In genomic region chr20:57743450-57744095, GRCh38 we compare ENCODE assay signal across 23 cellular contexts. TPM values are rescaled to one million over a fixed set of nuclear protein-coding genes. Genes with fewer than 3 reads are reported as not detected.
DNase-seq lines count a peak whose midpoint lies in the region; ATAC-seq, FAIRE-seq and TF ChIP-seq lines count a peak whose summit lies in the region.
"Had no signal": no experiment of that assay in that cellular context is flagged by ENCODE, and none has a peak within 500 bp of the region (broad histone marks: within the 10 kb centered on the region; RNA-seq: fewer than 3 reads in every experiment).

No MANE protein-coding gene starts in this region.

- WGBS in HepG2 (ENCODE audit: low lambda C conversion rate): 20% methylated on average over 10 of the region's 10 CpGs
- 60% methylated on average over 8 of the region's 10 CpGs for WGBS in right lobe of liver (ENCODE audit: insufficient coverage, low coverage, low lambda C conversion rate, missing lambda C conversion rate)
- no CpG with 5 or more reads among the region's 10 CpGs for WGBS in mesendoderm (ENCODE audit: extremely low coverage, insufficient coverage, low lambda C conversion rate)
- 23 to 55% methylated on average over 6 to 10 of the region's 10 CpGs for WGBS in transverse colon (ENCODE audit: low coverage in 1 of 2), 2 donors

- H3K79me2 ChIP-seq in HepG2 (ENCODE audit: insufficient read depth, low read length) (no peaks in the 10 kb centered on the region), mesendoderm (ENCODE audit: control insufficient read depth, insufficient read depth, low read length) (no peaks in the 10 kb centered on the region)

- H3K4ac ChIP-seq in mesendoderm (ENCODE audit: low read depth, low read length): peak overlapping the region; percentile 18

- H2AFZ ChIP-seq in HepG2 (ENCODE audit: low read length): no peak overlapping the region
- H2AFZ ChIP-seq: PC-9 had no signal

- H3K36me3 ChIP-seq in HepG2 (replicated peaks in 1 of 2; ENCODE audit: control insufficient read depth in 1 of 2, insufficient read depth in 2 of 2, low read length in 2 of 2): no peaks in the 10 kb centered on the region
- H3K36me3 ChIP-seq in right lobe of liver: no peaks in the 10 kb centered on the region
- H3K36me3 ChIP-seq in mesendoderm (ENCODE audit: control insufficient read depth, insufficient read depth, low read length): no peaks in the 10 kb centered on the region
- no peaks in the 10 kb centered on the region for H3K36me3 ChIP-seq in transverse colon
- H3K36me3 ChIP-seq: BLaER1 treated with 17β-estradiol and CSF1 and Interleukin-3, amounts not matched to agents 10 nM and 100 nM had no signal

- H2AK5ac ChIP-seq in mesendoderm (ENCODE audit: low read length): no peak overlapping the region

- FAIRE-seq in HepG2 (lab: Jason Lieb, UNC): no peak
- FAIRE-seq: A204.1, G401.6 had no signal

- no peak for DNase-seq in HepG2 (ENCODE audit: low spot score)
- no peak for DNase-seq in right lobe of liver
- DNase-seq in RKO (ENCODE audit: low spot score): peak; percentile 19
- DNase-seq in mesendoderm: no peak
- peak; percentile 62 for DNase-seq in transverse colon
- no peak for DNase-seq in stimulated activated naive CD8-positive, alpha-beta T cell treated with anti-CD3 and anti-CD28 coated beads, Interleukin-15, Interleukin-2, amounts not matched to agents 100 U/mL and 50 U/mL, for 24 hours
- no peak for DNase-seq in inferior parietal cortex (ENCODE audit: extremely low spot score)
- DNase-seq: CD8-positive, alpha-beta memory T cell; DMS79 treated with DMSO at 0.1 percent for 48 hours; H9; KBM-7; NCI-H1105 treated with DMSO at 0.1 percent for 48 hours; NCI-H1930; NCI-H2171; NCI-H446; NCI-H774; Right ventricle myocardium superior had no signal

- H2BK15ac ChIP-seq in mesendoderm (replicated peaks; ENCODE audit: low read depth): no peak overlapping the region

- H3K56ac ChIP-seq in mesendoderm (ENCODE audit: low read length): no peak overlapping the region

- H3K9me3 ChIP-seq in HepG2 (ENCODE audit: low read length): no peaks in the 10 kb centered on the region
- H3K9me3 ChIP-seq in right lobe of liver: no peaks in the 10 kb centered on the region
- H3K9me3 ChIP-seq in transverse colon: no peaks in the 10 kb centered on the region
- H3K9me3 ChIP-seq: BLaER1 treated with 17β-estradiol and CSF1 and Interleukin-3, amounts not matched to agents 10 nM and 100 nM; SK-N-SH had no signal

- no peak for TF ChIP-seq CTCF in HepG2 (CRISPR knock-in tag; IDR thresholded peaks at IDR 0.05)
- TF ChIP-seq CTCF in right lobe of liver (IDR thresholded peaks at IDR 0.05): no peak
- no peak for TF ChIP-seq CTCF in transverse colon (IDR thresholded peaks at IDR 0.05)

- H3K4me1 ChIP-seq in HepG2 (ENCODE audit: insufficient read depth, low read length) (no peaks in the 10 kb centered on the region), right lobe of liver (no peaks in the 10 kb centered on the region), mesendoderm (ENCODE audit: control insufficient read depth, low read depth, low read length) (no peaks in the 10 kb centered on the region), transverse colon (peaks cover 3 to 9% (median 7%) of the 10 kb centered on the region in 4 donors)

- H3K18ac ChIP-seq in mesendoderm (ENCODE audit: low read length): no peak overlapping the region

- in situ Hi-C loops in HepG2 (cut with HindIII; ENCODE audit: extremely low pct_ligation_motif_present, low pct_unique_long_range_greater_than_20kb): no loop called here
- in situ Hi-C loops in transverse colon (cut with MboI; ENCODE audit: low pct_ligation_motif_present in 1 of 4, low pct_unique_long_range_greater_than_20kb in 1 of 4, low sequenced_read_pairs in 3 of 4): no loop called here

- H3K23ac ChIP-seq in mesendoderm (ENCODE audit: low read length): no peak overlapping the region

- H2BK120ac ChIP-seq in mesendoderm (ENCODE audit: low read depth, low read length): no peak overlapping the region

- ATAC-seq in HepG2 (no peak), right lobe of liver (no peak), HG03139 (IDR thresholded peaks at IDR 0.05; ENCODE audit: unreplicated experiment) (no peak)
- ATAC-seq in stimulated activated naive CD8-positive, alpha-beta T cell treated with anti-CD3 and anti-CD28 coated beads, Interleukin-15, Interleukin-2, amounts not matched to agents 100 U/mL and 50 U/mL, for 24 hours: no peak

- H3K4me2 ChIP-seq in HepG2 (ENCODE audit: low read depth, low read length) (no peak overlapping the region), mesendoderm (ENCODE audit: low read length) (no peak overlapping the region)
- H3K4me2 ChIP-seq: BLaER1 treated with 17β-estradiol and CSF1 and Interleukin-3, amounts not matched to agents 10 nM and 100 nM; PC-9; SK-N-SH had no signal

- intact Hi-C loops in HepG2 (cut with micrococcal nuclease; ENCODE audit: unreplicated experiment) (no loop called here), right lobe of liver (cut with DNase I) (no loop called here), transverse colon (cut with DNase I; ENCODE audit: low total_unique reads) (no loop called here)

- TF ChIP-seq EP300 in HepG2 (IDR thresholded peaks at IDR 0.05; ENCODE audit: low read depth in 2 of 2, low read length in 2 of 2) (no peak), HepG2 (CRISPR knock-in tag; IDR thresholded peaks at IDR 0.05; ENCODE audit: borderline replicate concordance) (no peak), transverse colon (IDR thresholded peaks at IDR 0.05; ENCODE audit: low read depth) (no peak)

- no peak for TF ChIP-seq POLR2A in HepG2 (IDR thresholded peaks at IDR 0.05; ENCODE audit: insufficient read depth in 1 of 2, low read depth in 2 of 2, low read length in 2 of 2)
- no peak for TF ChIP-seq POLR2A in right lobe of liver (IDR thresholded peaks at IDR 0.05)
- no peak for TF ChIP-seq POLR2A in transverse colon (IDR thresholded peaks at IDR 0.05)

- no peak overlapping the region for H3K9ac ChIP-seq in HepG2 (ENCODE audit: insufficient read depth, low read depth, low read length)
- H3K9ac ChIP-seq in mesendoderm (ENCODE audit: low read length): no peak overlapping the region
- H3K9ac ChIP-seq: BLaER1 treated with 17β-estradiol and CSF1 and Interleukin-3, amounts not matched to agents 10 nM and 100 nM; SK-N-SH had no signal

- CTCF ChIA-PET in HepG2 (lab: Yijun Ruan, JAX; ENCODE audit: low intra/inter-chr PET ratio, low total read pairs): no interaction called here

- H3K4me3 ChIP-seq in HepG2 (replicated peaks in 1 of 3; ENCODE audit: insufficient read depth in 1 of 3, low read depth in 2 of 3, low read length in 3 of 3) (no peak overlapping the region), right lobe of liver (no peak overlapping the region), mesendoderm (ENCODE audit: low read length) (no peak overlapping the region), transverse colon (no peak overlapping the region)
- H3K4me3 ChIP-seq: BLaER1 treated with 17β-estradiol and CSF1 and Interleukin-3, amounts not matched to agents 10 nM and 100 nM; PC-9 had no signal

- H4K8ac ChIP-seq in mesendoderm (ENCODE audit: low read depth, low read length): no peak overlapping the region

- no peak for TF ChIP-seq RAD21 in HepG2 (CRISPR knock-in tag; IDR thresholded peaks at IDR 0.05)

- H2BK5ac ChIP-seq in mesendoderm (ENCODE audit: low read length): no peak overlapping the region

- peaks cover 0 to 41% of the 10 kb centered on the region in 2 experiments; a peak in 4 of 5 replicates for H3K27me3 ChIP-seq in HepG2 (ENCODE audit: control insufficient read depth in 1 of 2, insufficient read depth in 2 of 2, low read length in 2 of 2)
- H3K27me3 ChIP-seq in right lobe of liver: no peaks in the 10 kb centered on the region
- H3K27me3 ChIP-seq in mesendoderm (ENCODE audit: insufficient read depth, low read length, poor library complexity): no peaks in the 10 kb centered on the region
- no peaks in the 10 kb centered on the region for H3K27me3 ChIP-seq in transverse colon

- POLR2A ChIA-PET in HepG2 (lab: Yijun Ruan, JAX): no interaction called here

- H3K79me1 ChIP-seq in mesendoderm (ENCODE audit: low read length): no peaks in the 10 kb centered on the region

- H4K20me1 ChIP-seq in HepG2 (ENCODE audit: insufficient read depth, low read length): no peaks in the 10 kb centered on the region
- H4K20me1 ChIP-seq: BLaER1 treated with 17β-estradiol and CSF1 and Interleukin-3, amounts not matched to agents 10 nM and 100 nM had no signal

- H3K27ac ChIP-seq in HepG2 (ENCODE audit: extremely low read length, insufficient read depth, low read length) (no peak overlapping the region), right lobe of liver (no peak overlapping the region), mesendoderm (ENCODE audit: low read depth, low read length) (no peak overlapping the region), transverse colon (no peak overlapping the region)
- H3K27ac ChIP-seq: BLaER1 treated with 17β-estradiol and CSF1 and Interleukin-3, amounts not matched to agents 10 nM and 100 nM; PC-9 had no signal

- no peak overlapping the region for H4K5ac ChIP-seq in mesendoderm (ENCODE audit: low read length)

- BruUV-seq in HepG2 (replicated peaks; lab: Mats Ljungman, UMichigan): no TSS peak

RNA-seq across cellular contexts. Expression of gene PMEPA1, which starts 33.8 kb away (rescaled TPM):
- not detected in 2 replicates for total RNA-seq in HepG2 (2016; rRNA removed; fragmentation: Illumina TruSeq; extraction: Trizol)
- total RNA-seq in HepG2 (2016; cell fraction: cytosol; rRNA removed; fragmentation: Illumina TruSeq; extraction: Trizol; ENCODE audit: low read depth): not detected in 2 replicates
- not detected in 2 replicates for total RNA-seq in HepG2 (2016; cell fraction: insoluble cytoplasmic fraction; rRNA removed; fragmentation: Illumina TruSeq; extraction: Trizol)
- total RNA-seq in HepG2 (2016; cell fraction: membrane; rRNA removed; fragmentation: Illumina TruSeq; extraction: Trizol): 0.31 TPM in 1 of 2 replicates, not detected in the other
- not detected in 2 replicates for total RNA-seq in HepG2 (2016; cell fraction: nucleus; rRNA removed; fragmentation: Illumina TruSeq; extraction: Trizol)
- polyA plus RNA-seq in HepG2 (2011; rRNA removed): 0.08 TPM in 1 of 2 replicates, not detected in the other
- 0.03 TPM in 1 of 2 replicates, not detected in the other for polyA plus RNA-seq in HepG2 (2011; cell fraction: cytosol; rRNA removed)
- polyA plus RNA-seq in HepG2 (2011; cell fraction: nucleus; rRNA removed): 0.12 and 0.16 TPM in 2 replicates
- polyA plus RNA-seq in HepG2 (2012): not detected in 2 replicates
- polyA plus RNA-seq in HepG2 (2016; cell fraction: cytosol; fragmentation: Illumina TruSeq; extraction: Trizol; ENCODE audit: low read depth): not detected in 2 replicates
- polyA plus RNA-seq in HepG2 (2016; cell fraction: insoluble cytoplasmic fraction; fragmentation: Illumina TruSeq; extraction: Trizol; ENCODE audit: low read depth): not detected in 2 replicates
- 0.15 TPM in 1 of 2 replicates, not detected in the other for polyA plus RNA-seq in HepG2 (2016; cell fraction: membrane; fragmentation: Illumina TruSeq; extraction: Trizol; ENCODE audit: low read depth)
- not detected in 2 replicates for polyA plus RNA-seq in HepG2 (2016; cell fraction: nucleus; fragmentation: Illumina TruSeq; extraction: Trizol; ENCODE audit: insufficient read depth, low read depth)
- polyA minus RNA-seq in HepG2 (2011; rRNA and poly(A)+ RNA removed; ENCODE audit: low replicate concordance): 0.20 and 7.8 TPM in 2 replicates
- 0.53 TPM in 1 of 2 replicates, not detected in the other for polyA minus RNA-seq in HepG2 (2011; cell fraction: cytosol; rRNA and poly(A)+ RNA removed)
- polyA minus RNA-seq in HepG2 (2011; cell fraction: nucleus; rRNA and poly(A)+ RNA removed): 0.39 TPM in 1 of 2 replicates, not detected in the other
- total RNA-seq in right lobe of liver: 1 to 10 TPM in 4 of 6 experiments, under 1 TPM in 2; 0.50 to 2.3 (median 1.4) TPM
- polyA plus RNA-seq in mesendoderm (2013, experiment 1 of 2): 52.6 TPM
- 52.5 TPM for polyA plus RNA-seq in mesendoderm (2013, experiment 2 of 2)
- total RNA-seq in transverse colon: 10 to 100 TPM in 2 of 4 donors, 1 to 10 TPM in 2; 6.4 to 10.8 (median 8.4) TPM

Comparison
In these comparisons a context has a peak if more than half of its experiments do, and no peak if none do; other contexts are left out.
1. DNase-seq: peak in RKO (single experiment) and transverse colon (single experiment); none in HepG2 (single experiment), right lobe of liver (0 of 3), mesendoderm (single experiment), stimulated activated naive CD8-positive, alpha-beta T cell treated with anti-CD3 and anti-CD28 coated beads, Interleukin-15, Interleukin-2, amounts not matched to agents 100 U/mL and 50 U/mL, for 24 hours (single experiment) and inferior parietal cortex (single experiment).